Comparison of ENCODE assay signal across 13 cellular contexts in genomic region chr17:30956764-30957374, GRCh38. TPM values are rescaled to one million over a fixed set of nuclear protein-coding genes. Genes with fewer than 3 reads are reported as not detected.
DNase-seq lines count a peak whose midpoint lies in the region; ATAC-seq, FAIRE-seq and TF ChIP-seq lines count a peak whose summit lies in the region.
"Had no signal": no experiment of that assay in that cellular context is flagged by ENCODE, and none has a peak within 500 bp of the region (broad histone marks: within the 10 kb centered on the region; RNA-seq: fewer than 3 reads in every experiment).

No MANE protein-coding gene starts in this region.

- no peaks in the 10 kb centered on the region for H3K9me3 Mint-ChIP-seq in nephron

- intact Hi-C loops in Right ventricle myocardium inferior (cut with DNase I) (no loop called here), cardiac septum (cut with DNase I) (no loop called here)

- TF ChIP-seq CTCF in fibroblast of pulmonary artery (IDR thresholded peaks at IDR 0.05; ENCODE audit: low read length, missing control alignments) (no peak), nephron (IDR thresholded peaks at IDR 0.05; ENCODE audit: unreplicated experiment in 3 of 3) (no peak)

- H3K36me3 Mint-ChIP-seq in nephron (ENCODE audit: low read depth): no peaks in the 10 kb centered on the region

- peaks cover 5% of the 10 kb centered on the region for H3K27me3 Mint-ChIP-seq in nephron (ENCODE audit: low read depth)

- no peak overlapping the region for H3K4me3 ChIP-seq in fibroblast of pulmonary artery (replicated peaks; ENCODE audit: low read depth, low read length)
- H3K4me3 ChIP-seq: thoracic aorta had no signal

- no peak for FAIRE-seq in RCC 7860 (lab: Jason Lieb, UNC)
- FAIRE-seq: colon had no signal

- ATAC-seq in Right ventricle myocardium inferior (peak; percentile 60), GM19351 (IDR thresholded peaks at IDR 0.05; ENCODE audit: unreplicated experiment) (no peak), GM19328 (IDR thresholded peaks at IDR 0.05; ENCODE audit: unreplicated experiment) (no peak), HG03135 (IDR thresholded peaks at IDR 0.05; ENCODE audit: unreplicated experiment) (no peak)

- peak overlapping the region in 2 of 3 experiments; percentile 12 for H3K4me3 Mint-ChIP-seq in nephron

- peak overlapping the region; percentile 75 to 90 (median 87) for H3K27ac Mint-ChIP-seq in nephron

- peaks cover 6% of the 10 kb centered on the region for H3K4me1 Mint-ChIP-seq in nephron

- DNase-seq in Right ventricle myocardium inferior (ENCODE audit: missing footprints): no peak
- DNase-seq in cardiac septum (ENCODE audit: low spot score): no peak
- peak; percentile 15 for DNase-seq in fibroblast of pulmonary artery (ENCODE audit: low read depth)
- no peak for DNase-seq in RCC 7860 (ENCODE audit: low spot score)
- DNase-seq: ACHN, islet precursor cell, NCI-H1694 had no signal

RNA-seq across cellular contexts. Expression of gene RNF135, which starts 14.0 kb away (rescaled TPM):
- total RNA-seq in Right ventricle myocardium inferior: 5.7 TPM
- total RNA-seq in cardiac septum: 4.8 TPM

RNA-seq across cellular contexts. Expression of gene ADAP2, which starts 35.1 kb away (rescaled TPM):
- total RNA-seq in Right ventricle myocardium inferior (8.6 TPM), cardiac septum (6.8 TPM)

RNA-seq across cellular contexts. Expression of gene TEFM, which starts 50.8 kb away (rescaled TPM):
- total RNA-seq in Right ventricle myocardium inferior (15.6 TPM), cardiac septum (12.0 TPM)
